25 cellular contexts compared by ENCODE assay signal in the genomic region with DNA sequence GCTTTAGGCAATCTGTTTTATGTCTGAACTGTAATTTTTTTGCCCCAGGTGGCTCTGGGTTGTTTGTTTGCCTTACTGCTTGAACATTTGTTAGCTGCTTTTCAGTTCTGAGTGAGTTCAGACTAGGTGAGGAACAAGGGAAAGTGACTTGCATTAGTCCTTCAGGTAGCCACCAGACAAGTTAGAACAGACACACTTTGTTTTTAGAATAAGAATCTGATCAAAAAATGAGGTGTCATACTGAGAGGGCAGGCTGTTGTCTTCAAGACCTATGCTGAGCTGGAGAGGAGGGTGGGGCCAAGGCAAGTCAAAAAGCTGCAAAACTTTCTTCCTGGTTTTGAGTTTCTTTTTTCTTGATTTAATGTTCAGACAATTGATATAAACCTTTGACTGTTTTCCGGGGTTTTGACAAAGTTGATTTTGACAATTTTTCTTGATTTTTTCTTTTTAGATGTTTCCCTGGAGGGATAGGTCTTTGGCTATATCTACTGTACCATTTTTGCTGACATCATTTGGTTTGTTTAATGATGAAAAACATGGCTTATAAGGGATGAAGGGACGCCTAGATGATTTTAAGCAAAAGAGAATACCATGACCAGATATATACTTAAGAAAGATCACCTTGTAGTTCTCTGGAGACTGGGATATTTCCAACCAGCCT.
DNase-seq lines count a peak whose midpoint lies in the region; ATAC-seq, FAIRE-seq and TF ChIP-seq lines count a peak whose summit lies in the region.
"Had no signal": no experiment of that assay in that cellular context is flagged by ENCODE, and none has a peak within 500 bp of the region (broad histone marks: within the 10 kb centered on the region; RNA-seq: fewer than 3 reads in every experiment).

No MANE protein-coding gene starts in this region.

- H3K4me3 ChIP-seq in bronchial epithelial cell (ENCODE audit: low read depth, low read length) (no peak overlapping the region), mesenchymal stem cell (ENCODE audit: insufficient read depth in 1 of 2, low read depth in 1 of 2, low read length in 2 of 2) (no peak overlapping the region), esophagus muscularis mucosa (no peak overlapping the region)
- H3K4me3 ChIP-seq: body of pancreas, lower lobe of right lung, ovary, right lobe of liver, upper lobe of left lung had no signal

- no peak overlapping the region for H2AFZ ChIP-seq in mesenchymal stem cell (ENCODE audit: low read depth, low read length)

- intact Hi-C loops in esophagus muscularis mucosa (cut with DNase I): no loop called here

- no peak for FAIRE-seq in bronchial epithelial cell (lab: Jason Lieb, UNC)

- H3K9me3 ChIP-seq in mesenchymal stem cell (ENCODE audit: control insufficient read depth, low read length): peaks cover 4% of the 10 kb centered on the region
- H3K9me3 ChIP-seq in esophagus muscularis mucosa: no peaks in the 10 kb centered on the region
- H3K9me3 ChIP-seq: body of pancreas, lower lobe of right lung, ovary, right lobe of liver, upper lobe of left lung had no signal

- no peak overlapping the region for H3K23ac ChIP-seq in mesenchymal stem cell (ENCODE audit: low read length in 2 of 2)

- no peak overlapping the region for H3K4ac ChIP-seq in mesenchymal stem cell (ENCODE audit: low read depth in 1 of 2, low read length in 2 of 2)

- H2BK5ac ChIP-seq in mesenchymal stem cell (ENCODE audit: low read depth, low read length, poor library complexity, severe bottlenecking): no peak overlapping the region

- no peak overlapping the region for H3K4me3 Mint-ChIP-seq in effector memory CD8-positive, alpha-beta T cell
- H3K4me3 Mint-ChIP-seq: activated naive CD4-positive, alpha-beta T cell treated with anti-CD3 and anti-CD28 coated beads, Interleukin-2, amount 10 ng/mL, durations not matched to agents 7 days and 5 days; CD8-positive, alpha-beta memory T cell; dendritic cell treated with granulocyte-macrophage colony-stimulating factor and Interleukin-4, amounts not matched to agents 40 ng/mL and 50 ng/mL, for 4 days; naive B cell had no signal

- peaks cover 4 to 12% of the 10 kb centered on the region in 2 donors for H3K4me1 Mint-ChIP-seq in effector memory CD8-positive, alpha-beta T cell (ENCODE audit: low read depth in 2 of 2)

- peak overlapping the region; percentile 1 for H2AK5ac ChIP-seq in mesenchymal stem cell (ENCODE audit: low read length, severe bottlenecking)

- no peak for ATAC-seq in effector memory CD8-positive, alpha-beta T cell (replicated peaks)
- no peak for ATAC-seq in HG02970 (IDR thresholded peaks at IDR 0.05; ENCODE audit: low FRiP score, unreplicated experiment)
- ATAC-seq: body of pancreas, right lobe of liver had no signal

- no peak overlapping the region for H2BK15ac ChIP-seq in mesenchymal stem cell (ENCODE audit: low read depth, poor library complexity, severe bottlenecking)

- peak; percentile 31 for DNase-seq in G401 (ENCODE audit: low spot score)
- peak; percentile 40 for DNase-seq in HPDE6-E6E7 (ENCODE audit: extremely low spot score)
- DNase-seq in bronchial epithelial cell (ENCODE audit: low read depth): peak; percentile 85
- DNase-seq in mesenchymal stem cell: no peak
- DNase-seq in NAMALWA (ENCODE audit: low spot score): no peak
- no peak for DNase-seq in effector memory CD8-positive, alpha-beta T cell
- no peak for DNase-seq in esophagus muscularis mucosa (ENCODE audit: extremely low spot score)
- DNase-seq: activated naive CD4-positive, alpha-beta T cell treated with anti-CD3 and anti-CD28 coated beads, Interleukin-2, amount 10 ng/mL, durations not matched to agents 7 days and 5 days; activated T-cell treated with anti-CD3 and anti-CD28 coated beads for 4 hours; body of pancreas; CD8-positive, alpha-beta memory T cell; DMS79; glutamatergic neuron; Kasumi-1; lower lobe of right lung; naive B cell; NCI-H2171 treated with DMSO at 0.1 percent for 48 hours; ovary; right lobe of liver; stimulated activated naive CD4-positive, alpha-beta T cell treated with Interleukin-2 at 50 U/mL for 16 hours; SW 1271; upper lobe of left lung had no signal

- H3K36me3 ChIP-seq in bronchial epithelial cell (ENCODE audit: control insufficient read depth, insufficient read depth, low read length): no peaks in the 10 kb centered on the region
- peaks cover 13 to 14% of the 10 kb centered on the region in 2 experiments for H3K36me3 ChIP-seq in mesenchymal stem cell (ENCODE audit: control insufficient read depth in 1 of 2, insufficient read depth in 2 of 2, low read depth in 1 of 2, low read length in 2 of 2)
- peaks cover 0 to 18% (median 10%) of the 10 kb centered on the region in 4 donors for H3K36me3 ChIP-seq in esophagus muscularis mucosa
- H3K36me3 ChIP-seq: ovary had no signal

- H3K79me1 ChIP-seq in mesenchymal stem cell (replicated peaks; ENCODE audit: low read length, poor library complexity, severe bottlenecking): peaks cover 7% of the 10 kb centered on the region

- in situ Hi-C loops in G401 (cut with HindIII; ENCODE audit: low sequenced_read_pairs): no loop called here

- no peaks in the 10 kb centered on the region for H3K9me3 Mint-ChIP-seq in effector memory CD8-positive, alpha-beta T cell
- H3K9me3 Mint-ChIP-seq: dendritic cell treated with granulocyte-macrophage colony-stimulating factor and Interleukin-4, amounts not matched to agents 40 ng/mL and 50 ng/mL, for 4 days had no signal

- H3K27ac Mint-ChIP-seq in effector memory CD8-positive, alpha-beta T cell: peak overlapping the region in 1 of 2 donors; percentile 20
- H3K27ac Mint-ChIP-seq: activated naive CD4-positive, alpha-beta T cell treated with anti-CD3 and anti-CD28 coated beads, Interleukin-2, amount 10 ng/mL, durations not matched to agents 7 days and 5 days; dendritic cell treated with granulocyte-macrophage colony-stimulating factor and Interleukin-4, amounts not matched to agents 40 ng/mL and 50 ng/mL, for 4 days had no signal

- no peak overlapping the region for H3K4me2 ChIP-seq in mesenchymal stem cell (ENCODE audit: low read length, poor library complexity, severe bottlenecking)

- no peak for TF ChIP-seq CTCF in bronchial epithelial cell (IDR thresholded peaks at IDR 0.05; ENCODE audit: insufficient read depth, low read length, severe bottlenecking)
- no peak for TF ChIP-seq CTCF in esophagus muscularis mucosa (IDR thresholded peaks at IDR 0.05)

- H4K8ac ChIP-seq in mesenchymal stem cell (ENCODE audit: low read length): no peak overlapping the region

- WGBS in mesenchymal stem cell: 96% methylated on average over 1 of the region's 2 CpGs
- 86% methylated on average over 2 of the region's 2 CpGs for WGBS in esophagus muscularis mucosa

- no peak overlapping the region for H3K14ac ChIP-seq in mesenchymal stem cell (ENCODE audit: low read length in 2 of 2)

- H3K27me3 ChIP-seq in bronchial epithelial cell (ENCODE audit: control insufficient read depth, insufficient read depth, low read length) (no peaks in the 10 kb centered on the region), mesenchymal stem cell (ENCODE audit: control insufficient read depth in 1 of 2, insufficient read depth in 1 of 2, low read length in 2 of 2) (no peaks in the 10 kb centered on the region), esophagus muscularis mucosa (no peaks in the 10 kb centered on the region)
- H3K27me3 ChIP-seq: body of pancreas, ovary, right lobe of liver, upper lobe of left lung had no signal

- H3K4me1 ChIP-seq in mesenchymal stem cell (ENCODE audit: control insufficient read depth, insufficient read depth, low read depth, low read length): no peaks in the 10 kb centered on the region
- H3K4me1 ChIP-seq in esophagus muscularis mucosa: peaks cover 0 to 28% (median 18%) of the 10 kb centered on the region in 4 donors
- H3K4me1 ChIP-seq: right lobe of liver had no signal

- H3K18ac ChIP-seq in mesenchymal stem cell (ENCODE audit: low read depth in 1 of 2, low read length in 2 of 2): no peak overlapping the region

- no peak overlapping the region for H2BK12ac ChIP-seq in mesenchymal stem cell (ENCODE audit: low read length in 2 of 2)

- peak overlapping the region; percentile 73 for H3K27ac ChIP-seq in mesenchymal stem cell (ENCODE audit: low read length, poor library complexity, severe bottlenecking)
- peak overlapping the region in 2 of 4 donors; percentile 28 to 34 for H3K27ac ChIP-seq in esophagus muscularis mucosa (replicated peaks in 1 of 4)
- H3K27ac ChIP-seq: body of pancreas, lower lobe of right lung, ovary, right lobe of liver, RWPE1, upper lobe of left lung had no signal

- H3K36me3 Mint-ChIP-seq in effector memory CD8-positive, alpha-beta T cell (ENCODE audit: insufficient read depth): peaks cover 3% of the 10 kb centered on the region

- no peak for TF ChIP-seq EP300 in esophagus muscularis mucosa (IDR thresholded peaks at IDR 0.05)

- no peak overlapping the region for H4K91ac ChIP-seq in mesenchymal stem cell (ENCODE audit: low read length)

- no peak overlapping the region for H2BK120ac ChIP-seq in mesenchymal stem cell (ENCODE audit: low read depth, low read length)

- H3K27me3 Mint-ChIP-seq in effector memory CD8-positive, alpha-beta T cell: no peaks in the 10 kb centered on the region
- H3K27me3 Mint-ChIP-seq: activated naive CD4-positive, alpha-beta T cell treated with anti-CD3 and anti-CD28 coated beads, Interleukin-2, amount 10 ng/mL, durations not matched to agents 7 days and 5 days; CD8-positive, alpha-beta memory T cell; dendritic cell treated with granulocyte-macrophage colony-stimulating factor and Interleukin-4, amounts not matched to agents 40 ng/mL and 50 ng/mL, for 4 days; naive B cell had no signal

- H3K9ac ChIP-seq in mesenchymal stem cell (ENCODE audit: low read length): no peak overlapping the region

- TF ChIP-seq POLR2A in esophagus muscularis mucosa (IDR thresholded peaks at IDR 0.05; ENCODE audit: low read depth): no peak

Comparison
In these comparisons a context has a peak if more than half of its experiments do, and no peak if none do; other contexts are left out.
1. DNase-seq: peak in G401 (single experiment), HPDE6-E6E7 (single experiment) and bronchial epithelial cell (single experiment); none in mesenchymal stem cell (single experiment), NAMALWA (single experiment), effector memory CD8-positive, alpha-beta T cell (0 of 3) and esophagus muscularis mucosa (single experiment).